ENCODE assay signal across 8 cellular contexts in genomic region chr10:80204801-80205477, GRCh38. TPM values are rescaled to one million over a fixed set of nuclear protein-coding genes. Genes with fewer than 3 reads are reported as not detected.
DNase-seq lines count a peak whose midpoint lies in the region; ATAC-seq and TF ChIP-seq lines count a peak whose summit lies in the region.

No MANE protein-coding gene starts in this region.

- peaks cover 36% of the 10 kb centered on the region for H3K36me3 Mint-ChIP-seq in activated CD4-positive, alpha-beta memory T cell treated with anti-CD3 and anti-CD28 coated beads, Interleukin-2, amount 10 ng/mL, durations not matched to agents 7 days and 5 days (ENCODE audit: low read depth)

- POLR2A ChIA-PET in activated CD4-positive, alpha-beta memory T cell treated with anti-CD3 and anti-CD28 coated beads, Interleukin-2, amount 10 ng/mL, durations not matched to agents 7 days and 5 days (lab: Charles Lee): interaction anchor here (0.9 to 4.9 kb wide), 11 partner anchors 12 to 61 kb away, joined by 3 to 135 read pairs (median 6); no protein-coding TSS in a partner anchor

- TF ChIP-seq CTCF in DOHH2 (IDR thresholded peaks at IDR 0.05; ENCODE audit: low read depth, low read length, poor library complexity, severe bottlenecking): no peak
- TF ChIP-seq CTCF in HL-60 (IDR thresholded peaks at IDR 0.05; ENCODE audit: insufficient read depth, low read length): no peak

- H3K79me2 ChIP-seq in DOHH2 (ENCODE audit: control insufficient read depth, low read length): peaks cover 54% of the 10 kb centered on the region

- H3K4me3 Mint-ChIP-seq in activated CD4-positive, alpha-beta memory T cell treated with anti-CD3 and anti-CD28 coated beads, Interleukin-2, amount 10 ng/mL, durations not matched to agents 7 days and 5 days: peak overlapping the region; percentile 81

- no peaks in the 10 kb centered on the region for H3K27me3 Mint-ChIP-seq in activated CD4-positive, alpha-beta memory T cell treated with anti-CD3 and anti-CD28 coated beads, Interleukin-2, amount 10 ng/mL, durations not matched to agents 7 days and 5 days

- H3K9me3 ChIP-seq in DOHH2 (ENCODE audit: control insufficient read depth, insufficient read depth, low read length) (no peaks in the 10 kb centered on the region), neuron (ENCODE audit: low read length) (no peaks in the 10 kb centered on the region)

- peak overlapping the region; percentile 86 for H3K4me3 ChIP-seq in DOHH2 (ENCODE audit: low read length)
- H3K4me3 ChIP-seq in HL-60 (replicated peaks; ENCODE audit: insufficient read depth, low read length): peak overlapping the region; percentile 65
- peak overlapping the region; percentile 58 for H3K4me3 ChIP-seq in neuron (ENCODE audit: low read length)

- peak overlapping the region; percentile 89 for H3K4me2 ChIP-seq in DOHH2 (ENCODE audit: low read length)

- H3K27me3 ChIP-seq in DOHH2 (ENCODE audit: control insufficient read depth, low read length) (no peaks in the 10 kb centered on the region), HL-60 (ENCODE audit: insufficient read depth, poor library complexity, severe bottlenecking) (no peaks in the 10 kb centered on the region), neuron (ENCODE audit: insufficient read depth, low read length) (peaks cover 30% of the 10 kb centered on the region)

- H4K20me1 ChIP-seq in DOHH2 (ENCODE audit: control insufficient read depth, insufficient read depth, low read depth, low read length): peaks cover 5% of the 10 kb centered on the region

- H3K4me1 ChIP-seq in DOHH2 (ENCODE audit: control insufficient read depth, low read length): peaks cover 35% of the 10 kb centered on the region
- peaks cover 5% of the 10 kb centered on the region for H3K4me1 ChIP-seq in neuron (ENCODE audit: insufficient read depth, low read length)

- peak; percentile 37 for ATAC-seq in GM21390 (IDR thresholded peaks at IDR 0.05; ENCODE audit: unreplicated experiment)

- peak in 1 of 2 experiments; percentile 32 for DNase-seq in HL-60 (ENCODE audit: low read depth in 1 of 2, low spot score in 1 of 2)
- DNase-seq in activated CD4-positive, alpha-beta memory T cell treated with anti-CD3 and anti-CD28 coated beads, Interleukin-2, amount 10 ng/mL, durations not matched to agents 7 days and 5 days: peak; percentile 24
- DNase-seq in fibroblast of peridontal ligament (ENCODE audit: extremely low read depth): peak; percentile 30
- DNase-seq in DMS79 treated with DMSO at 0.1 percent for 48 hours (lab: John Stamatoyannopoulos, UW): no peak
- no peak for DNase-seq in hippocampal formation (lab: John Stamatoyannopoulos, UW)

- H3K4me1 Mint-ChIP-seq in activated CD4-positive, alpha-beta memory T cell treated with anti-CD3 and anti-CD28 coated beads, Interleukin-2, amount 10 ng/mL, durations not matched to agents 7 days and 5 days: peaks cover 48% of the 10 kb centered on the region

- peak overlapping the region; percentile 80 for H3K27ac Mint-ChIP-seq in activated CD4-positive, alpha-beta memory T cell treated with anti-CD3 and anti-CD28 coated beads, Interleukin-2, amount 10 ng/mL, durations not matched to agents 7 days and 5 days

- H2AFZ ChIP-seq in neuron (ENCODE audit: low read depth, low read length): peak overlapping the region; percentile 97

- H3K9me2 ChIP-seq in DOHH2 (replicated peaks; ENCODE audit: control insufficient read depth, low read length): no peaks in the 10 kb centered on the region

- no peaks in the 10 kb centered on the region for H3K9me3 Mint-ChIP-seq in activated CD4-positive, alpha-beta memory T cell treated with anti-CD3 and anti-CD28 coated beads, Interleukin-2, amount 10 ng/mL, durations not matched to agents 7 days and 5 days

- peak overlapping the region; percentile 35 for H3K27ac ChIP-seq in DOHH2 (ENCODE audit: low read depth, low read length)
- H3K27ac ChIP-seq in HL-60 (replicated peaks): peak overlapping the region; percentile 79

- peaks cover 19% of the 10 kb centered on the region for H3K36me3 ChIP-seq in DOHH2 (ENCODE audit: control insufficient read depth, low read length)
- H3K36me3 ChIP-seq in neuron (ENCODE audit: insufficient read depth, low read length): no peaks in the 10 kb centered on the region

- 0 out of 2 replicates have a peak, but pooled peaks cover 4% of the 10 kb centered on the region for H3F3A ChIP-seq in DOHH2 (ENCODE audit: control insufficient read depth, insufficient read depth)

- CTCF ChIA-PET in activated CD4-positive, alpha-beta memory T cell treated with anti-CD3 and anti-CD28 coated beads, Interleukin-2, amount 10 ng/mL, durations not matched to agents 7 days and 5 days (lab: Charles Lee): interaction anchor here (1.0 to 3.0 kb wide), 4 partner anchors 16 to 61 kb away, joined by 3 to 42 read pairs (median 19); no protein-coding TSS in a partner anchor

RNA-seq across cellular contexts. Expression of gene ANXA11, which starts 0.4 kb away (rescaled TPM):
- total RNA-seq in activated CD4-positive, alpha-beta memory T cell treated with anti-CD3 and anti-CD28 coated beads, Interleukin-2, amount 10 ng/mL, durations not matched to agents 7 days and 5 days: 100 to 1,000 TPM; 271 to 273 TPM

Comparison
In these comparisons a context has a peak if more than half of its experiments do, and no peak if none do; other contexts are left out.
1. DNase-seq: peak in activated CD4-positive, alpha-beta memory T cell treated with anti-CD3 and anti-CD28 coated beads, Interleukin-2, amount 10 ng/mL, durations not matched to agents 7 days and 5 days (single experiment) and fibroblast of peridontal ligament (single experiment); none in DMS79 treated with DMSO at 0.1 percent for 48 hours (single experiment) and hippocampal formation (0 of 2).
2. Peak in every context shown above with its lines, with median percentiles within 50 percentile points of each other: H3K4me3 ChIP-seq.